Comparison of ENCODE assay signal across 10 cellular contexts in genomic region chr14:45089813-45090212, GRCh38. TPM values are rescaled to one million over a fixed set of nuclear protein-coding genes. Genes with fewer than 3 reads are reported as not detected.
DNase-seq lines count a peak whose midpoint lies in the region; ATAC-seq, FAIRE-seq and TF ChIP-seq lines count a peak whose summit lies in the region.
"Had no signal": no experiment of that assay in that cellular context is flagged by ENCODE, and none has a peak within 500 bp of the region (broad histone marks: within the 10 kb centered on the region; RNA-seq: fewer than 3 reads in every experiment).

No MANE protein-coding gene starts in this region.

- DNase-seq in GM12865 (ENCODE audit: low read depth) (peak; percentile 70), fibroblast of lung (ENCODE audit: low read depth in 2 of 2) (peak; percentile 32 to 75), NCI-H748 treated with DMSO at 0.1 percent for 48 hours (lab: John Stamatoyannopoulos, UW) (no peak), 8988T (no peak), HTR-8/SVneo (ENCODE audit: insufficient read length, low spot score) (no peak), NCI-H2227 treated with DMSO at 0.1 percent for 48 hours (lab: John Stamatoyannopoulos, UW) (no peak)
- DNase-seq: GOT3, T1000 had no signal

- H3K27me3 ChIP-seq in fibroblast of lung (ENCODE audit: control insufficient read depth, insufficient read depth, low read length): no peaks in the 10 kb centered on the region

- no peak for FAIRE-seq in HTR-8/SVneo (lab: Jason Lieb, UNC)

- ATAC-seq in GM21423 (IDR thresholded peaks at IDR 0.05; ENCODE audit: unreplicated experiment) (peak; percentile 69), HG03571 (IDR thresholded peaks at IDR 0.05; ENCODE audit: unreplicated experiment) (peak; percentile 64)

- H3K4me2 ChIP-seq in fibroblast of lung (ENCODE audit: extremely low read depth, insufficient read depth, low read length): peak overlapping the region; percentile 42

- H3K4me1 ChIP-seq in fibroblast of lung (ENCODE audit: control insufficient read depth, extremely low read depth, insufficient read depth, low read length): no peaks in the 10 kb centered on the region

- peaks cover 94% of the 10 kb centered on the region for H3K79me2 ChIP-seq in fibroblast of lung (ENCODE audit: control insufficient read depth, insufficient read depth, low read length)

- H3K9ac ChIP-seq in fibroblast of lung (ENCODE audit: insufficient read depth, low read length): no peak overlapping the region

- no peaks in the 10 kb centered on the region for H3K36me3 ChIP-seq in fibroblast of lung (ENCODE audit: control insufficient read depth, insufficient read depth, low read length)

- no peaks in the 10 kb centered on the region for H3K9me3 ChIP-seq in fibroblast of lung (ENCODE audit: control insufficient read depth, insufficient read depth, low read depth, low read length)

- no peak overlapping the region for H2AFZ ChIP-seq in fibroblast of lung (ENCODE audit: low read length)

- H3K4me3 ChIP-seq in GM12865 (ENCODE audit: low read depth, low read length) (no peak overlapping the region), fibroblast of lung (replicated peaks in 1 of 4; ENCODE audit: control extremely low read depth in 1 of 4, insufficient read depth in 1 of 4, low read depth in 3 of 4, low read length in 4 of 4) (no peak overlapping the region)

- TF ChIP-seq CTCF in GM12865 (IDR thresholded peaks at IDR 0.05; ENCODE audit: insufficient read depth, low read depth, low read length, missing control alignments): no peak
- no peak for TF ChIP-seq CTCF in fibroblast of lung (conservative IDR thresholded peaks at IDR 0.05 in 1 of 2, IDR thresholded peaks at IDR 0.05 in 1 of 2; ENCODE audit: low read depth in 1 of 2, low read length in 2 of 2)

- H4K20me1 ChIP-seq in fibroblast of lung (ENCODE audit: control insufficient read depth, extremely low read depth, insufficient read depth, low read length): peaks cover 2% of the 10 kb centered on the region

- H3K27ac ChIP-seq in fibroblast of lung (ENCODE audit: insufficient read depth, low read length): no peak overlapping the region

RNA-seq across cellular contexts. Expression of gene PRPF39, which starts 5.9 kb away (rescaled TPM):
- total RNA-seq in fibroblast of lung: 28.4 and 29.0 TPM in 2 replicates
- 21.3 and 28.5 TPM in 2 replicates for polyA plus RNA-seq in fibroblast of lung
- polyA plus RNA-seq in fibroblast of lung (2012): 11.8 and 16.3 TPM in 2 replicates
- polyA minus RNA-seq in fibroblast of lung (ENCODE audit: low replicate concordance): 1.5 and 8.7 TPM in 2 replicates

RNA-seq across cellular contexts. Expression of gene FKBP3, which starts 44.5 kb away (rescaled TPM):
- 27.7 and 29.1 TPM in 2 replicates for total RNA-seq in fibroblast of lung
- polyA plus RNA-seq in fibroblast of lung: 101 and 117 TPM in 2 replicates
- polyA plus RNA-seq in fibroblast of lung (2012): 95.0 and 102 TPM in 2 replicates
- polyA minus RNA-seq in fibroblast of lung (ENCODE audit: low replicate concordance): 0.30 TPM in 1 of 2 replicates, not detected in the other

RNA-seq across cellular contexts. Expression of gene FANCM, which starts 45.9 kb away (rescaled TPM):
- total RNA-seq in fibroblast of lung: 3.1 and 4.3 TPM in 2 replicates
- 2.2 and 3.5 TPM in 2 replicates for polyA plus RNA-seq in fibroblast of lung
- 1.5 and 2.3 TPM in 2 replicates for polyA plus RNA-seq in fibroblast of lung (2012)
- polyA minus RNA-seq in fibroblast of lung (ENCODE audit: low replicate concordance): 0.94 and 4.9 TPM in 2 replicates

Comparison
In these comparisons a context has a peak if more than half of its experiments do, and no peak if none do; other contexts are left out.
1. DNase-seq: peak in GM12865 (single experiment) and fibroblast of lung (2 of 2); none in NCI-H748 treated with DMSO at 0.1 percent for 48 hours (single experiment), 8988T (single experiment), HTR-8/SVneo (single experiment) and NCI-H2227 treated with DMSO at 0.1 percent for 48 hours (single experiment).